In genomic region chr5:96627792-96628191, GRCh38 we compare ENCODE assay signal across 16 cellular contexts. TPM values are rescaled to one million over a fixed set of nuclear protein-coding genes. Genes with fewer than 3 reads are reported as not detected.
A peak's percentile ranks its signal among the peaks of the same experiment; 100 is the strongest.
DNase-seq lines count a peak whose midpoint lies in the region; ATAC-seq and TF ChIP-seq lines count a peak whose summit lies in the region.
"Had no signal": no experiment of that assay in that cellular context is flagged by ENCODE, and none has a peak within 500 bp of the region (broad histone marks: within the 10 kb centered on the region; RNA-seq: fewer than 3 reads in every experiment).

No MANE protein-coding gene starts in this region.

- ATAC-seq in CD4-positive, CD25-positive, alpha-beta regulatory T cell (ENCODE audit: low read depth in 2 of 2), result peak; percentile 50 to 67
- ATAC-seq in T-helper 17 cell (peak; percentile 63), right lobe of liver (peak; percentile 88 to 97 (median 91)), GM19035 (IDR thresholded peaks at IDR 0.05; ENCODE audit: unreplicated experiment) (no peak), HG02973 (IDR thresholded peaks at IDR 0.05; ENCODE audit: unreplicated experiment) (no peak)
- ATAC-seq: gastroesophageal sphincter had no signal

- H3F3A ChIP-seq in GM23248 (ENCODE audit: insufficient read depth), result peaks cover 43% of the 10 kb centered on the region

- TF ChIP-seq CTCF in right lobe of liver (IDR thresholded peaks at IDR 0.05), result no peak

- H3K9me2 ChIP-seq in GM23248 (ENCODE audit: insufficient read depth), result no peaks in the 10 kb centered on the region

- no peaks in the 10 kb centered on the region for H3K4me1 ChIP-seq in CD4-positive, CD25-positive, alpha-beta regulatory T cell (ENCODE audit: control insufficient read depth, insufficient read depth, low read length, poor library complexity, severe bottlenecking)
- H3K4me1 ChIP-seq in GM23248 (ENCODE audit: insufficient read depth) (peaks cover 51% of the 10 kb centered on the region), right lobe of liver (no peaks in the 10 kb centered on the region)
- H3K4me1 ChIP-seq: BLaER1 treated with 17β-estradiol and CSF1 and Interleukin-3, amounts not matched to agents 10 nM and 100 nM; gastroesophageal sphincter had no signal

- no peaks in the 10 kb centered on the region for H3K36me3 Mint-ChIP-seq in CD4-positive, CD25-positive, alpha-beta regulatory T cell
- H3K36me3 Mint-ChIP-seq in T-helper 17 cell (ENCODE audit: low read depth), result peaks cover 8% of the 10 kb centered on the region
- H3K36me3 Mint-ChIP-seq: activated naive CD8-positive, alpha-beta T cell treated with anti-CD3 and anti-CD28 coated beads for 36 hours had no signal

- no peak for TF ChIP-seq POLR2A in right lobe of liver (IDR thresholded peaks at IDR 0.05)

- H3K27ac ChIP-seq in CD4-positive, CD25-positive, alpha-beta regulatory T cell (ENCODE audit: insufficient read depth, low read length, poor library complexity, severe bottlenecking), result no peak overlapping the region
- peak overlapping the region; percentile 65 for H3K27ac ChIP-seq in GM23248
- H3K27ac ChIP-seq in right lobe of liver, result peak overlapping the region in 2 of 3 donors; percentile 26 to 84
- H3K27ac ChIP-seq: BLaER1 treated with 17β-estradiol and CSF1 and Interleukin-3, amounts not matched to agents 10 nM and 100 nM; gastroesophageal sphincter; HL-60 had no signal

- H3K27me3 Mint-ChIP-seq in CD4-positive, CD25-positive, alpha-beta regulatory T cell, result peaks cover 14% of the 10 kb centered on the region
- peaks cover 5% of the 10 kb centered on the region for H3K27me3 Mint-ChIP-seq in T-helper 17 cell
- H3K27me3 Mint-ChIP-seq: activated naive CD8-positive, alpha-beta T cell treated with anti-CD3 and anti-CD28 coated beads for 36 hours had no signal

- H3K4me2 ChIP-seq in GM23248 (ENCODE audit: unreplicated experiment), result peak overlapping the region; percentile 49
- H3K4me2 ChIP-seq: BLaER1 treated with 17β-estradiol and CSF1 and Interleukin-3, amounts not matched to agents 10 nM and 100 nM had no signal

- no peak overlapping the region for H2AFZ ChIP-seq in GM23248

- peaks cover 0 to 2% (median 0%) of the 10 kb centered on the region in 7 donors for H3K9me3 Mint-ChIP-seq in CD4-positive, CD25-positive, alpha-beta regulatory T cell
- H3K9me3 Mint-ChIP-seq: activated naive CD8-positive, alpha-beta T cell treated with anti-CD3 and anti-CD28 coated beads for 36 hours had no signal

- H3K79me2 ChIP-seq in GM23248 (ENCODE audit: insufficient read depth), result no peaks in the 10 kb centered on the region

- peak overlapping the region; percentile 45 for H3K4me3 ChIP-seq in CD4-positive, CD25-positive, alpha-beta regulatory T cell (ENCODE audit: low read depth, low read length)
- H3K4me3 ChIP-seq in GM23248 (no peak overlapping the region), right lobe of liver (peak overlapping the region; percentile 5 to 27 (median 26))
- H3K4me3 ChIP-seq: BLaER1 treated with 17β-estradiol and CSF1 and Interleukin-3, amounts not matched to agents 10 nM and 100 nM; gastroesophageal sphincter had no signal

- 97% methylated on average over 2 of the region's 2 CpGs for WGBS in GM23248 (ENCODE audit: low coverage in 1 of 2, low lambda C conversion rate in 2 of 2, missing lambda C conversion rate in 2 of 2), 2 experiments
- WGBS in right lobe of liver (ENCODE audit: insufficient coverage, low coverage, low lambda C conversion rate, missing lambda C conversion rate), result 30% methylated on average over 2 of the region's 2 CpGs

- peak in 1 of 3 donors; percentile 52 for DNase-seq in CD4-positive, CD25-positive, alpha-beta regulatory T cell
- DNase-seq in GM23248 (no peak), T-helper 17 cell (no peak), right lobe of liver (no peak), islet precursor cell (no peak)
- no peak for DNase-seq in stimulated activated naive CD4-positive, alpha-beta T cell (lab: John Stamatoyannopoulos, UW)
- DNase-seq: activated naive CD8-positive, alpha-beta T cell treated with anti-CD3 and anti-CD28 coated beads for 36 hours; dermis blood vessel endothelial cell; NCI-H1092 treated with DMSO at 0.1 percent for 48 hours; NCI-H526 treated with DMSO at 0.1 percent for 48 hours; occipital lobe had no signal

- no peaks in the 10 kb centered on the region for H4K20me1 ChIP-seq in GM23248 (ENCODE audit: insufficient read depth)
- H4K20me1 ChIP-seq: BLaER1 treated with 17β-estradiol and CSF1 and Interleukin-3, amounts not matched to agents 10 nM and 100 nM had no signal

- no peak overlapping the region for H3K27ac Mint-ChIP-seq in CD4-positive, CD25-positive, alpha-beta regulatory T cell
- peak overlapping the region; percentile 90 for H3K27ac Mint-ChIP-seq in T-helper 17 cell
- H3K27ac Mint-ChIP-seq: activated naive CD8-positive, alpha-beta T cell treated with anti-CD3 and anti-CD28 coated beads for 36 hours had no signal

- peaks cover 0 to 11% (median 5%) of the 10 kb centered on the region in 4 donors for H3K4me1 Mint-ChIP-seq in CD4-positive, CD25-positive, alpha-beta regulatory T cell
- peaks cover 26% of the 10 kb centered on the region for H3K4me1 Mint-ChIP-seq in T-helper 17 cell

- intact Hi-C loops in right lobe of liver (cut with DNase I), result loop anchor here in 1 of 2 donors (10.0 kb wide), 1 partner anchor 57 kb away; no protein-coding TSS in a partner anchor

- in situ Hi-C loops in GM23248 (cut with MboI), result no loop called here

- H3K27me3 ChIP-seq in CD4-positive, CD25-positive, alpha-beta regulatory T cell (ENCODE audit: control insufficient read depth, insufficient read depth, low read length), result no peaks in the 10 kb centered on the region
- H3K27me3 ChIP-seq in GM23248 (replicated peaks; ENCODE audit: insufficient read depth), result no peaks in the 10 kb centered on the region
- no peaks in the 10 kb centered on the region for H3K27me3 ChIP-seq in right lobe of liver
- H3K27me3 ChIP-seq: BLaER1 treated with 17β-estradiol and CSF1 and Interleukin-3, amounts not matched to agents 10 nM and 100 nM; gastroesophageal sphincter had no signal

- H3K4me3 Mint-ChIP-seq in CD4-positive, CD25-positive, alpha-beta regulatory T cell, result peak overlapping the region; percentile 4 to 33 (median 15)
- H3K4me3 Mint-ChIP-seq in T-helper 17 cell, result peak overlapping the region; percentile 68
- H3K4me3 Mint-ChIP-seq: activated naive CD8-positive, alpha-beta T cell treated with anti-CD3 and anti-CD28 coated beads for 36 hours had no signal

- H3K36me3 ChIP-seq in CD4-positive, CD25-positive, alpha-beta regulatory T cell (ENCODE audit: control insufficient read depth, insufficient read depth, low read length), result no peaks in the 10 kb centered on the region
- no peaks in the 10 kb centered on the region for H3K36me3 ChIP-seq in GM23248 (ENCODE audit: low read depth)
- H3K36me3 ChIP-seq in right lobe of liver, result no peaks in the 10 kb centered on the region
- H3K36me3 ChIP-seq: BLaER1 treated with 17β-estradiol and CSF1 and Interleukin-3, amounts not matched to agents 10 nM and 100 nM; gastroesophageal sphincter had no signal

- no peak overlapping the region for H3K9ac ChIP-seq in GM23248
- H3K9ac ChIP-seq: BLaER1 treated with 17β-estradiol and CSF1 and Interleukin-3, amounts not matched to agents 10 nM and 100 nM had no signal

- H3K9me3 ChIP-seq in CD4-positive, CD25-positive, alpha-beta regulatory T cell (ENCODE audit: control insufficient read depth in 2 of 2, low read length in 2 of 2), result no peaks in the 10 kb centered on the region
- H3K9me3 ChIP-seq in GM23248 (ENCODE audit: low read depth) (no peaks in the 10 kb centered on the region), T-helper 17 cell (ENCODE audit: control insufficient read depth, low read length, poor library complexity, severe bottlenecking) (no peaks in the 10 kb centered on the region), right lobe of liver (no peaks in the 10 kb centered on the region)
- H3K9me3 ChIP-seq: BLaER1 treated with 17β-estradiol and CSF1 and Interleukin-3, amounts not matched to agents 10 nM and 100 nM; gastroesophageal sphincter had no signal

RNA-seq across cellular contexts. Expression of gene CAST, which starts 34.4 kb away (rescaled TPM):
- total RNA-seq in CD4-positive, CD25-positive, alpha-beta regulatory T cell, result 374 TPM
- 10 to 100 TPM; 37.8 to 53.1 (median 47.2) TPM for polyA plus RNA-seq in CD4-positive, CD25-positive, alpha-beta regulatory T cell
- total RNA-seq in GM23248 (2014; rRNA removed; shearing (Covaris generic)), result 150 and 179 TPM in 2 replicates
- 188 and 196 TPM in 2 replicates for polyA plus RNA-seq in GM23248 (2016; fragmentation: Nextera tagmentation; extraction: Ambion mirVana)
- 100 to 1,000 TPM; 303 TPM for total RNA-seq in T-helper 17 cell
- total RNA-seq in right lobe of liver, result 100 to 1,000 TPM in 4 of 6 experiments, 10 to 100 TPM in 2; 86.8 to 187 (median 123) TPM

Comparison
In these comparisons a context has a peak if more than half of its experiments do, and no peak if none do; other contexts are left out.
1. ATAC-seq: peak in CD4-positive, CD25-positive, alpha-beta regulatory T cell (2 of 2), T-helper 17 cell (single experiment) and right lobe of liver (4 of 4); none in GM19035 (single experiment) and HG02973 (single experiment).